In the genomic region with DNA sequence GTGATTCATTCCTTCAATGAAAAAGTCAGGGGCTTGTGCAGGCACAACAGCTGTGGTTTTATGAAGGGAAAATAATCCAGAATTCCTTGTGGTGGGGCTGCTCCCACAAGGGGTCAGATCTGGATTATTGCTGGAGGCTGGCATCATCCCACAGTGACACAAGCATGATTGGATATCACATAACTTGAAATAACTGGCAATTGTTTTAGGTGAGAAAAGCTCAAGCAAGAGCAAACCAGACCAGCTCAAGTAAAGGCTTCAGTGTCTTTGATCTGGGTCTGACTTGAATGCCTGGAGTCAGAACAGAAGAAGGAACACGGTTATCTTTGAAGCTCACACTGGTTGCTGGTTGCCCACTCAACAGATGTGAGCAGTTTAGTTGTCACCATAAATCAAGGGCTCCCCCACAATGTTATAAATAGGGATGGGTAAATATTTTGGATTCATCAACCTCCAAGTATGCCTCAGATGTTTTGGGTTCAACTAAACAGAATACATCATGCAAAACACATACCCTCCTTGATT, we compare ENCODE assay signal across 15 cellular contexts. TPM values are rescaled to one million over a fixed set of nuclear protein-coding genes. Genes with fewer than 3 reads are reported as not detected.
A peak's percentile ranks its signal among the peaks of the same experiment; 100 is the strongest.
DNase-seq lines count a peak whose midpoint lies in the region; ATAC-seq and TF ChIP-seq lines count a peak whose summit lies in the region.
"Had no signal": no experiment of that assay in that cellular context is flagged by ENCODE, and none has a peak within 500 bp of the region (broad histone marks: within the 10 kb centered on the region; RNA-seq: fewer than 3 reads in every experiment).

No MANE protein-coding gene starts in this region.

- no peak overlapping the region for H3K18ac ChIP-seq in neuronal stem cell (ENCODE audit: low read length)

- H2BK5ac ChIP-seq in neuronal stem cell (ENCODE audit: low read length), result no peak overlapping the region

- TF ChIP-seq EP300 in esophagus muscularis mucosa (IDR thresholded peaks at IDR 0.05), result no peak

- no peaks in the 10 kb centered on the region for H3K9me3 ChIP-seq in esophagus muscularis mucosa
- no peaks in the 10 kb centered on the region for H3K9me3 ChIP-seq in neuronal stem cell (replicated peaks in 1 of 2; ENCODE audit: control insufficient read depth in 2 of 2, insufficient read depth in 1 of 2, low read depth in 1 of 2, low read length in 2 of 2)
- H3K9me3 ChIP-seq: mucosa of descending colon had no signal

- H3K4me2 ChIP-seq in neuronal stem cell (ENCODE audit: insufficient read depth, low read length, poor library complexity, severe bottlenecking), result no peak overlapping the region

- DNase-seq in AG10803 (ENCODE audit: low read depth) (peak; percentile 88), NCI-H226 (peak; percentile 20), esophagus muscularis mucosa (ENCODE audit: extremely low spot score) (no peak), neuronal stem cell (ENCODE audit: low spot score) (no peak), NCI-H1417 (lab: John Stamatoyannopoulos, UW) (no peak), head of caudate nucleus (no peak), glutamatergic neuron (no peak)
- DNase-seq: AML-193; Kasumi-1; mucosa of descending colon; NCI-H510A; SIG-M5; stimulated activated CD4-positive, alpha-beta T cell treated with anti-CD3 and anti-CD28 coated beads, Interleukin-12 subunit alpha, Interleukin-12 subunit beta, amount 100 ng/mL, for 4 hours had no signal

- H3K27ac ChIP-seq in esophagus muscularis mucosa (replicated peaks in 1 of 4), result peak overlapping the region; percentile 75 to 81 (median 78)
- H3K27ac ChIP-seq in neuronal stem cell (replicated peaks; ENCODE audit: low read length), result no peak overlapping the region

- H2BK15ac ChIP-seq in neuronal stem cell (ENCODE audit: low read length), result no peak overlapping the region

- 36% methylated on average over 1 of the region's 1 CpG for WGBS in esophagus muscularis mucosa
- no CpG with 5 or more reads among the region's 1 CpG for WGBS in neuronal stem cell (ENCODE audit: extremely low coverage in 2 of 2, insufficient read length in 2 of 2, insufficient replicate concordance in 1 of 2), 2 donors

- no peak overlapping the region for H3K27ac Mint-ChIP-seq in glutamatergic neuron (ENCODE audit: unreplicated experiment)
- H3K27ac Mint-ChIP-seq: activated T-helper 2 cell treated with anti-CD3 and anti-CD28 coated beads, Interferon-gamma antibody, Interleukin-2, Interleukin-4, amounts not matched to agents 10 μg/mL and 5 μg/mL and 100 μg/mL, durations not matched to agents 14 hours and 24 hours and 36 hours had no signal

- no peak for TF ChIP-seq CTCF in AG10803 (conservative IDR thresholded peaks at IDR 0.05; ENCODE audit: low read length)
- TF ChIP-seq CTCF in esophagus muscularis mucosa (IDR thresholded peaks at IDR 0.05), result no peak
- no peak for TF ChIP-seq CTCF in glutamatergic neuron (IDR thresholded peaks at IDR 0.05; ENCODE audit: partially characterized antibody, unreplicated experiment)

- no peak overlapping the region for H3K14ac ChIP-seq in neuronal stem cell (ENCODE audit: low read length)

- no peaks in the 10 kb centered on the region for H3K36me3 ChIP-seq in esophagus muscularis mucosa
- H3K36me3 ChIP-seq in neuronal stem cell (replicated peaks in 1 of 2; ENCODE audit: control insufficient read depth in 2 of 2, insufficient read depth in 2 of 2, low read length in 2 of 2), result no peaks in the 10 kb centered on the region

- H3K4me1 ChIP-seq in esophagus muscularis mucosa (peaks cover 0 to 47% (median 42%) of the 10 kb centered on the region in 4 donors), neuronal stem cell (ENCODE audit: control insufficient read depth in 2 of 2, insufficient read depth in 1 of 2, low read depth in 1 of 2, low read length in 2 of 2) (peaks cover 7 to 16% of the 10 kb centered on the region in 2 donors)

- no peak overlapping the region for H4K8ac ChIP-seq in neuronal stem cell (ENCODE audit: low read depth, low read length)

- intact Hi-C loops in esophagus muscularis mucosa (cut with DNase I) (no loop called here), head of caudate nucleus (cut with DNase I) (no loop called here)

- no peak overlapping the region for H2BK12ac ChIP-seq in neuronal stem cell (ENCODE audit: low read length)

- no peak for TF ChIP-seq POLR2A in esophagus muscularis mucosa (IDR thresholded peaks at IDR 0.05; ENCODE audit: low read depth)

- no peaks in the 10 kb centered on the region for H3K9me3 Mint-ChIP-seq in glutamatergic neuron (ENCODE audit: unreplicated experiment)
- H3K9me3 Mint-ChIP-seq: activated T-helper 2 cell treated with anti-CD3 and anti-CD28 coated beads, Interferon-gamma antibody, Interleukin-2, Interleukin-4, amounts not matched to agents 10 μg/mL and 5 μg/mL and 100 μg/mL, durations not matched to agents 14 hours and 24 hours and 36 hours had no signal

- no peak for ATAC-seq in HG03175 (IDR thresholded peaks at IDR 0.05; ENCODE audit: unreplicated experiment)
- ATAC-seq: mucosa of descending colon had no signal

- no peak overlapping the region for H3K4me3 Mint-ChIP-seq in glutamatergic neuron (ENCODE audit: unreplicated experiment)

- no peak overlapping the region for H4K91ac ChIP-seq in neuronal stem cell (ENCODE audit: low read depth, low read length, poor library complexity)

- no peaks in the 10 kb centered on the region for H3K27me3 Mint-ChIP-seq in glutamatergic neuron (ENCODE audit: unreplicated experiment)

- H2AFZ ChIP-seq in neuronal stem cell (ENCODE audit: low read length), result peak overlapping the region; percentile 23

- H3K4me1 Mint-ChIP-seq in glutamatergic neuron (ENCODE audit: low read depth, unreplicated experiment), result no peaks in the 10 kb centered on the region

- no peak overlapping the region for H3K9ac ChIP-seq in neuronal stem cell (ENCODE audit: low read depth, low read length, poor library complexity)

- no peaks in the 10 kb centered on the region for H3K27me3 ChIP-seq in esophagus muscularis mucosa
- no peaks in the 10 kb centered on the region for H3K27me3 ChIP-seq in neuronal stem cell (ENCODE audit: control insufficient read depth in 3 of 3, insufficient read depth in 3 of 3, low read depth in 1 of 3, low read length in 3 of 3)

- H3K4me3 ChIP-seq in AG10803 (ENCODE audit: low read length), result peak overlapping the region; percentile 50
- peak overlapping the region in 1 of 4 donors; percentile 20 for H3K4me3 ChIP-seq in esophagus muscularis mucosa
- H3K4me3 ChIP-seq in neuronal stem cell (ENCODE audit: low read length in 2 of 2), result no peak overlapping the region
- H3K4me3 ChIP-seq: mucosa of descending colon had no signal

- no peaks in the 10 kb centered on the region for H3K36me3 Mint-ChIP-seq in glutamatergic neuron (ENCODE audit: unreplicated experiment)

- H2AK5ac ChIP-seq in neuronal stem cell (ENCODE audit: low read depth, low read length), result no peak overlapping the region

- H2BK120ac ChIP-seq in neuronal stem cell (ENCODE audit: low read depth, low read length), result no peak overlapping the region

- H3K23ac ChIP-seq in neuronal stem cell (ENCODE audit: low read depth, low read length, poor library complexity), result no peak overlapping the region

- no peak overlapping the region for H3K4ac ChIP-seq in neuronal stem cell (ENCODE audit: low read length)

- H3K79me1 ChIP-seq in neuronal stem cell (ENCODE audit: low read depth, low read length), result no peaks in the 10 kb centered on the region

RNA-seq across cellular contexts. Expression of a gene that starts 3.1 kb away (rescaled TPM):
- 1 to 10 TPM in 1 of 4 donors, under 1 TPM in 2, not detected in 1; 0.33 to 1.8 (median 0.71) TPM for total RNA-seq in esophagus muscularis mucosa
- polyA plus RNA-seq in neuronal stem cell (2013, experiment 1 of 2), result 0.39 TPM
- polyA plus RNA-seq in neuronal stem cell (2013, experiment 2 of 2), result 0.51 TPM
- total RNA-seq in glutamatergic neuron (ENCODE audit: unreplicated experiment), result 0.64 TPM
- total RNA-seq: activated T-helper 2 cell treated with anti-CD3 and anti-CD28 coated beads, Interferon-gamma antibody, Interleukin-2, Interleukin-4, amounts not matched to agents 10 μg/mL and 5 μg/mL and 100 μg/mL, durations not matched to agents 14 hours and 24 hours and 36 hours had no signal

RNA-seq across cellular contexts. Expression of a gene that starts 48.2 kb away (rescaled TPM):
- total RNA-seq in esophagus muscularis mucosa (10 to 100 TPM in 2 of 4 donors, 1 to 10 TPM in 2; 6.6 to 15.2 (median 12.2) TPM), glutamatergic neuron (ENCODE audit: unreplicated experiment) (0.27 TPM)
- polyA plus RNA-seq in neuronal stem cell (2013, experiment 1 of 2), result 0.22 TPM
- polyA plus RNA-seq in neuronal stem cell (2013, experiment 2 of 2), result 0.19 TPM
- total RNA-seq: activated T-helper 2 cell treated with anti-CD3 and anti-CD28 coated beads, Interferon-gamma antibody, Interleukin-2, Interleukin-4, amounts not matched to agents 10 μg/mL and 5 μg/mL and 100 μg/mL, durations not matched to agents 14 hours and 24 hours and 36 hours had no signal

Comparison
In these comparisons a context has a peak if more than half of its experiments do, and no peak if none do; other contexts are left out.
1. DNase-seq: peak in AG10803 (single experiment) and NCI-H226 (single experiment); none in esophagus muscularis mucosa (single experiment), neuronal stem cell (single experiment), NCI-H1417 (0 of 3), head of caudate nucleus (0 of 42) and glutamatergic neuron (single experiment).